28 cellular contexts compared by ENCODE assay signal in the genomic region with DNA sequence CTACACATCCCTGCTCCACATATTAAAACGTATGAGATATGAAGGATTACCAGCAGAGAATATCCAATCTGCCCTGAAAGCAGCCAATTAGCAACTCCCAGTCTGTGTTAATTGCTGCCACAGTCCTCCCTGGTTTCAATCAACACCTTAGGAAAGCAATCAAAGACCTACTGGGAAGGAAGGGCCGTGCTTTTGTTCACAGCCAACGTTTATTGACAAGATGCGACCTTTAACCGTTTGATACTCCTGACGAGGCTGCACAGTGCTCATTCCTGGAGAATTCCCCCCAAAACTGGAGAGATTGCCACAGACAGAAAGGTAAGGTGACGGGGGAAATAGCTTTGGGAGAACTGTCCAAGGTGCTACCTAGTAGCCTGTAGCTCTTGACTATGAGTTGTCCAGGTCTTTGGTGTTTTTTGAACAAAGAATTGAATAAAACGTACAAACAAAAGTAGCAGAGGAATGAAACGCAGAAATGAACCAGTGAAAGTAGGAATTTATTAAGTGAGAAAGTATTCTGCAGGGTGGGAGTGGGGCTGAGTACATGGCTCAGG.
"Had no signal": no experiment of that assay in that cellular context is flagged by ENCODE, and none has a peak within 500 bp of the region (broad histone marks: within the 10 kb centered on the region; RNA-seq: fewer than 3 reads in every experiment).

No MANE protein-coding gene starts in this region.

- H3K27me3 Mint-ChIP-seq: activated CD4-positive, alpha-beta memory T cell treated with anti-CD3 and anti-CD28 coated beads for 36 hours; activated CD4-positive, alpha-beta T cell treated with anti-CD3 and anti-CD28 coated beads, Interleukin-2, amount 10 ng/mL, durations not matched to agents 24 days and 14 days; activated naive CD8-positive, alpha-beta T cell treated with anti-CD3 and anti-CD28 coated beads for 36 hours; brain; memory B cell; naive thymus-derived CD8-positive, alpha-beta T cell had no signal

- H3K9me3 Mint-ChIP-seq: activated CD4-positive, alpha-beta memory T cell treated with anti-CD3 and anti-CD28 coated beads for 36 hours; activated CD4-positive, alpha-beta T cell treated with anti-CD3 and anti-CD28 coated beads, Interleukin-2, amount 10 ng/mL, durations not matched to agents 24 days and 14 days; activated naive CD4-positive, alpha-beta T cell treated with anti-CD3 and anti-CD28 coated beads for 36 hours; memory B cell had no signal

- H3K4me3 ChIP-seq: adrenal gland, cardiac muscle cell, colonic mucosa, skin epidermis, testis, transverse colon had no signal

- DNase-seq: activated CD4-positive, alpha-beta memory T cell treated with anti-CD3 and anti-CD28 coated beads for 36 hours; activated CD4-positive, alpha-beta T cell treated with anti-CD3 and anti-CD28 coated beads, Interleukin-2, amount 10 ng/mL, durations not matched to agents 24 days and 14 days; activated CD4-positive, CD25-positive, alpha-beta regulatory T cell treated with anti-CD3 and anti-CD28 coated beads, Interleukin-2, amount 50 U/mL, for 72 hours; activated CD8-positive, alpha-beta memory T cell treated with anti-CD3 and anti-CD28 coated beads, Interleukin-2, amount 50 U/mL, for 4 hours; activated effector memory CD4-positive, alpha-beta T cell treated with anti-CD3 and anti-CD28 coated beads, Interleukin-2, amount 50 U/mL, for 16 hours; activated naive CD4-positive, alpha-beta T cell treated with anti-CD3 and anti-CD28 coated beads for 36 hours; activated naive CD8-positive, alpha-beta T cell treated with anti-CD3 and anti-CD28 coated beads for 36 hours; activated T-cell treated with anti-CD3 and anti-CD28 coated beads, Interleukin-2, amount 50 U/mL, for 1 hour; adrenal gland; aorta; cerebellar nuclear complex; colonic mucosa; effector CD8-positive, alpha-beta T cell; immature natural killer cell; kidney; left colon; naive thymus-derived CD8-positive, alpha-beta T cell; stimulated activated CD4-positive, alpha-beta T cell treated with anti-CD3 and anti-CD28 coated beads, Interleukin-12 subunit alpha, Interleukin-12 subunit beta, amount 100 ng/mL, for 4 hours; stimulated activated CD4-positive, alpha-beta T cell treated with anti-CD3 and anti-CD28 coated beads, Interleukin-4, amount 100 ng/mL, for 1 hour; stimulated activated naive CD8-positive, alpha-beta T cell treated with anti-CD3 and anti-CD28 coated beads, Interleukin-15, Interleukin-2, amounts not matched to agents 100 U/mL and 50 U/mL, for 24 hours; testis; transverse colon had no signal

- H3K27ac ChIP-seq: adrenal gland, cardiac muscle cell, colonic mucosa, skin epidermis, testis, transverse colon, VCaP had no signal

- H3K36me3 ChIP-seq: adrenal gland, cardiac muscle cell, colonic mucosa, transverse colon had no signal

- H3K4me1 ChIP-seq: adrenal gland, colonic mucosa, testis, transverse colon had no signal

- H3K27me3 ChIP-seq: adrenal gland, cardiac muscle cell, colonic mucosa, testis, transverse colon had no signal

- H3K4me1 Mint-ChIP-seq: activated CD4-positive, alpha-beta T cell treated with anti-CD3 and anti-CD28 coated beads, Interleukin-2, amount 10 ng/mL, durations not matched to agents 24 days and 14 days; activated naive CD8-positive, alpha-beta T cell treated with anti-CD3 and anti-CD28 coated beads for 36 hours; brain; immature natural killer cell; naive thymus-derived CD8-positive, alpha-beta T cell had no signal

- H3K36me3 Mint-ChIP-seq: activated CD4-positive, alpha-beta memory T cell treated with anti-CD3 and anti-CD28 coated beads for 36 hours; activated naive CD8-positive, alpha-beta T cell treated with anti-CD3 and anti-CD28 coated beads for 36 hours; brain; immature natural killer cell; memory B cell; naive thymus-derived CD8-positive, alpha-beta T cell had no signal

- H3K4me3 Mint-ChIP-seq: activated CD4-positive, alpha-beta memory T cell treated with anti-CD3 and anti-CD28 coated beads for 36 hours; activated CD4-positive, alpha-beta T cell treated with anti-CD3 and anti-CD28 coated beads, Interleukin-2, amount 10 ng/mL, durations not matched to agents 24 days and 14 days; activated naive CD4-positive, alpha-beta T cell treated with anti-CD3 and anti-CD28 coated beads for 36 hours; activated naive CD8-positive, alpha-beta T cell treated with anti-CD3 and anti-CD28 coated beads for 36 hours; activated T-helper 1 cell treated with anti-CD3 and anti-CD28 coated beads, Interleukin-12 subunit alpha, Interleukin-12 subunit beta, Interleukin-2, Interleukin-4 antibody, amounts not matched to agents 30 ng/mL and 10 ng/mL and 1 ng/mL, durations not matched to agents 14 hours and 24 hours and 36 hours; brain; immature natural killer cell; memory B cell; naive thymus-derived CD8-positive, alpha-beta T cell had no signal

- H3K27ac Mint-ChIP-seq: activated CD4-positive, alpha-beta memory T cell treated with anti-CD3 and anti-CD28 coated beads for 36 hours; activated CD4-positive, alpha-beta T cell treated with anti-CD3 and anti-CD28 coated beads, Interleukin-2, amount 10 ng/mL, durations not matched to agents 24 days and 14 days; activated naive CD4-positive, alpha-beta T cell treated with anti-CD3 and anti-CD28 coated beads for 36 hours; activated naive CD8-positive, alpha-beta T cell treated with anti-CD3 and anti-CD28 coated beads for 36 hours; activated T-helper 1 cell treated with anti-CD3 and anti-CD28 coated beads, Interleukin-12 subunit alpha, Interleukin-12 subunit beta, Interleukin-2, Interleukin-4 antibody, amounts not matched to agents 30 ng/mL and 10 ng/mL and 1 ng/mL, durations not matched to agents 14 hours and 24 hours and 36 hours; immature natural killer cell; memory B cell; naive thymus-derived CD8-positive, alpha-beta T cell had no signal

- H3K9me3 ChIP-seq: adrenal gland, colonic mucosa, testis, transverse colon had no signal
